In the genomic region with DNA sequence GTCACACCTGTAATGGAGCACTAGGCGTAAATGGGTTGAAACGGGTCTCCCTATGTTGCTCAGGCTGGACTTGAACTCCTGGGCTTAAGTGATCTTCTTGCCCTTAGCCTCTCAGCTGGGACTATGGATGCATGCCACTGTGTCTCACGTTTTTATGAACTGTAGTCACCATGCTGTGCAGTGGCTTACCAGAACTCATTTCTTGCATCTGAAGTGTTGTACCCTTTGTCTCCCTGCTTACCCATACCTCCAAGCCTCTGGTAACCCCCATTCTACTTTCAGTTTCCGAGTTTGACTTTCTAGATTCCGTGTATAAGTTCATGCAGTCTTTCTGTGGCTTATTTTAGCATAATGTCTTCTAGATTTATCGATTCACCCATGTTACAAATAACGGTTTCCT, we compare ENCODE assay signal across 26 cellular contexts. TPM values are rescaled to one million over a fixed set of nuclear protein-coding genes. Genes with fewer than 3 reads are reported as not detected.
DNase-seq lines count a peak whose midpoint lies in the region; ATAC-seq and TF ChIP-seq lines count a peak whose summit lies in the region.
"Had no signal": no experiment of that assay in that cellular context is flagged by ENCODE, and none has a peak within 500 bp of the region (broad histone marks: within the 10 kb centered on the region; RNA-seq: fewer than 3 reads in every experiment).

No MANE protein-coding gene starts in this region.

- peaks cover 0 to 97% (median 34%) of the 10 kb centered on the region in 6 donors for H3K4me1 ChIP-seq in spleen
- H3K4me1 ChIP-seq: parathyroid adenoma, sigmoid colon had no signal

- TF ChIP-seq CTCF in HFFc6 (IDR thresholded peaks at IDR 0.05) (no peak), spleen (IDR thresholded peaks at IDR 0.05 in 8 of 11, conservative IDR thresholded peaks at IDR 0.05 in 3 of 11) (no peak)

- H3K9me3 Mint-ChIP-seq in activated naive CD4-positive, alpha-beta T cell treated with anti-CD3 and anti-CD28 coated beads, Interleukin-2, amount 10 ng/mL, durations not matched to agents 7 days and 5 days, result no peaks in the 10 kb centered on the region
- H3K9me3 Mint-ChIP-seq in HFFc6, result no peaks in the 10 kb centered on the region
- H3K9me3 Mint-ChIP-seq in activated T-helper 17 cell treated with anti-CD3 and anti-CD28 coated beads, Interleukin-2, amount 50 U/mL, for 72 hours, result no peaks in the 10 kb centered on the region
- H3K9me3 Mint-ChIP-seq: activated T-helper 2 cell treated with anti-CD3 and anti-CD28 coated beads, Interferon-gamma antibody, Interleukin-2, Interleukin-4, amounts not matched to agents 10 μg/mL and 5 μg/mL and 100 μg/mL, durations not matched to agents 14 hours and 24 hours and 36 hours; dendritic cell treated with granulocyte-macrophage colony-stimulating factor and Interleukin-4, amounts not matched to agents 40 ng/mL and 50 ng/mL, for 4 days; natural killer cell treated with Interleukin-12 subunit alpha and Interleukin-12 subunit beta and Interleukin-15 and Interleukin-18, amount 100 ng/mL, for 72 hours had no signal

- no peaks in the 10 kb centered on the region for H3K9me3 ChIP-seq in spleen
- H3K9me3 ChIP-seq: heart left ventricle, sigmoid colon, tibial nerve had no signal

- 71 to 85% (median 82%) methylated on average over 7 of the region's 7 CpGs for WGBS in spleen, 5 donors

- CTCF ChIA-PET in activated naive CD4-positive, alpha-beta T cell treated with anti-CD3 and anti-CD28 coated beads, Interleukin-2, amount 10 ng/mL, durations not matched to agents 7 days and 5 days (lab: Charles Lee), result interaction anchor here (0.6 kb wide), 1 partner anchor 78 kb away, joined by 3 read pairs; no protein-coding TSS in a partner anchor

- H3K4me3 ChIP-seq in spleen, result no peak overlapping the region
- H3K4me3 ChIP-seq: heart left ventricle, sigmoid colon, tibial nerve had no signal

- H3K4me3 Mint-ChIP-seq in activated naive CD4-positive, alpha-beta T cell treated with anti-CD3 and anti-CD28 coated beads, Interleukin-2, amount 10 ng/mL, durations not matched to agents 7 days and 5 days, result no peak overlapping the region
- peak overlapping the region; percentile 19; the same call in 1 of the 2 replicates for H3K4me3 Mint-ChIP-seq in HFFc6
- peak overlapping the region; percentile 35 for H3K4me3 Mint-ChIP-seq in activated T-helper 17 cell treated with anti-CD3 and anti-CD28 coated beads, Interleukin-2, amount 50 U/mL, for 72 hours
- H3K4me3 Mint-ChIP-seq: dendritic cell treated with granulocyte-macrophage colony-stimulating factor and Interleukin-4, amounts not matched to agents 40 ng/mL and 50 ng/mL, for 4 days; natural killer cell treated with Interleukin-12 subunit alpha and Interleukin-12 subunit beta and Interleukin-15 and Interleukin-18, amount 100 ng/mL, for 72 hours had no signal

- no peaks in the 10 kb centered on the region for H3K27me3 ChIP-seq in spleen (replicated peaks in 1 of 7)
- H3K27me3 ChIP-seq: heart left ventricle, sigmoid colon, tibial nerve had no signal

- H3K27ac ChIP-seq in spleen, result no peak overlapping the region
- H3K27ac ChIP-seq: heart left ventricle, parathyroid adenoma, sigmoid colon, tibial nerve, WERI-Rb-1 had no signal

- ATAC-seq in activated T-helper 17 cell treated with anti-CD3 and anti-CD28 coated beads, Interleukin-2, amount 50 U/mL, for 72 hours (replicated peaks), result peak; percentile 92
- ATAC-seq in GM19351 (IDR thresholded peaks at IDR 0.05; ENCODE audit: unreplicated experiment) (no peak), GM19463 (IDR thresholded peaks at IDR 0.05; ENCODE audit: unreplicated experiment) (no peak)
- ATAC-seq: heart left ventricle; left lobe of liver; natural killer cell treated with Interleukin-12 subunit alpha and Interleukin-12 subunit beta and Interleukin-15 and Interleukin-18, amount 100 ng/mL, for 72 hours had no signal

- peaks cover 57% of the 10 kb centered on the region for H3K4me1 Mint-ChIP-seq in activated naive CD4-positive, alpha-beta T cell treated with anti-CD3 and anti-CD28 coated beads, Interleukin-2, amount 10 ng/mL, durations not matched to agents 7 days and 5 days
- peaks cover 24% of the 10 kb centered on the region for H3K4me1 Mint-ChIP-seq in HFFc6 (ENCODE audit: low read depth)
- H3K4me1 Mint-ChIP-seq in activated T-helper 17 cell treated with anti-CD3 and anti-CD28 coated beads, Interleukin-2, amount 50 U/mL, for 72 hours, result peaks cover 47% of the 10 kb centered on the region

- DNase-seq in activated naive CD4-positive, alpha-beta T cell treated with anti-CD3 and anti-CD28 coated beads, Interleukin-2, amount 10 ng/mL, durations not matched to agents 7 days and 5 days, result no peak
- DNase-seq in activated naive CD4-positive, alpha-beta T cell treated with anti-CD3 and anti-CD28 coated beads, Interleukin-2, amount 50 U/mL, for 16 hours, result no peak
- DNase-seq in HFFc6 (no peak), spleen (peak; percentile 21), GM03348 (ENCODE audit: low spot score) (no peak)
- DNase-seq: amniotic stem cell; DMS53; heart left ventricle; midbrain; NCI-H1694; NCI-H69; OCI-M1; SHP77 treated with DMSO at 0.1 percent for 48 hours; sigmoid colon; stimulated activated naive CD4-positive, alpha-beta T cell; WERI-Rb-1 had no signal

- H3K27ac Mint-ChIP-seq in activated naive CD4-positive, alpha-beta T cell treated with anti-CD3 and anti-CD28 coated beads, Interleukin-2, amount 10 ng/mL, durations not matched to agents 7 days and 5 days, result peak overlapping the region; percentile 45
- H3K27ac Mint-ChIP-seq in HFFc6, result no peak overlapping the region
- H3K27ac Mint-ChIP-seq in activated T-helper 17 cell treated with anti-CD3 and anti-CD28 coated beads, Interleukin-2, amount 50 U/mL, for 72 hours, result peak overlapping the region; percentile 80
- H3K27ac Mint-ChIP-seq: activated T-helper 2 cell treated with anti-CD3 and anti-CD28 coated beads, Interferon-gamma antibody, Interleukin-2, Interleukin-4, amounts not matched to agents 10 μg/mL and 5 μg/mL and 100 μg/mL, durations not matched to agents 14 hours and 24 hours and 36 hours; dendritic cell treated with granulocyte-macrophage colony-stimulating factor and Interleukin-4, amounts not matched to agents 40 ng/mL and 50 ng/mL, for 4 days had no signal

- no peaks in the 10 kb centered on the region for H3K27me3 Mint-ChIP-seq in activated naive CD4-positive, alpha-beta T cell treated with anti-CD3 and anti-CD28 coated beads, Interleukin-2, amount 10 ng/mL, durations not matched to agents 7 days and 5 days
- peaks cover 24% of the 10 kb centered on the region for H3K27me3 Mint-ChIP-seq in HFFc6 (ENCODE audit: insufficient read depth)
- H3K27me3 Mint-ChIP-seq in activated T-helper 17 cell treated with anti-CD3 and anti-CD28 coated beads, Interleukin-2, amount 50 U/mL, for 72 hours, result no peaks in the 10 kb centered on the region
- H3K27me3 Mint-ChIP-seq: dendritic cell treated with granulocyte-macrophage colony-stimulating factor and Interleukin-4, amounts not matched to agents 40 ng/mL and 50 ng/mL, for 4 days; natural killer cell treated with Interleukin-12 subunit alpha and Interleukin-12 subunit beta and Interleukin-15 and Interleukin-18, amount 100 ng/mL, for 72 hours had no signal

- peaks cover 12 to 100% (median 70%) of the 10 kb centered on the region in 6 donors for H3K36me3 ChIP-seq in spleen

- H3K36me3 Mint-ChIP-seq in activated naive CD4-positive, alpha-beta T cell treated with anti-CD3 and anti-CD28 coated beads, Interleukin-2, amount 10 ng/mL, durations not matched to agents 7 days and 5 days, result peaks cover 72% of the 10 kb centered on the region
- peaks cover 60% of the 10 kb centered on the region for H3K36me3 Mint-ChIP-seq in HFFc6 (ENCODE audit: low read depth)
- peaks cover 96% of the 10 kb centered on the region for H3K36me3 Mint-ChIP-seq in activated T-helper 17 cell treated with anti-CD3 and anti-CD28 coated beads, Interleukin-2, amount 50 U/mL, for 72 hours (ENCODE audit: low read depth)

- intact Hi-C loops in spleen (cut with DNase I; ENCODE audit: low total_unique reads), result no loop called here

- TF ChIP-seq POLR2A in spleen (IDR thresholded peaks at IDR 0.05), result no peak

RNA-seq across cellular contexts. Expression of a gene that starts 7.7 kb away (rescaled TPM):
- total RNA-seq in HFFc6 (2021; fragmentation: NEBNext Ultra II Directional; extraction: Animal tissue kit (Norgen Biotek cat#: 25700)), result 10 to 100 TPM; 13.0 to 23.1 (median 22.5) TPM
- 10 to 100 TPM in 1 of 2 donors, 1 to 10 TPM in 1; 9.6 to 25.6 TPM for total RNA-seq in activated T-helper 17 cell treated with anti-CD3 and anti-CD28 coated beads, Interleukin-2, amount 50 U/mL, for 72 hours
- 100 to 1,000 TPM in 2 of 7 donors, 10 to 100 TPM in 5; 68.0 to 135 (median 90.1) TPM for total RNA-seq in spleen
- 100 to 1,000 TPM; 109 to 117 (median 114) TPM for polyA plus RNA-seq in spleen

RNA-seq across cellular contexts. Expression of a gene that starts 15.0 kb away (rescaled TPM):
- 100 to 1,000 TPM; 275 to 504 (median 422) TPM for total RNA-seq in HFFc6 (2021; fragmentation: NEBNext Ultra II Directional; extraction: Animal tissue kit (Norgen Biotek cat#: 25700))
- 100 to 1,000 TPM; 425 to 686 TPM for total RNA-seq in activated T-helper 17 cell treated with anti-CD3 and anti-CD28 coated beads, Interleukin-2, amount 50 U/mL, for 72 hours
- total RNA-seq in spleen, result 100 to 1,000 TPM; 119 to 474 (median 284) TPM
- polyA plus RNA-seq in spleen, result 100 to 1,000 TPM; 225 to 694 (median 516) TPM

RNA-seq across cellular contexts. Expression of a gene that starts 19.0 kb away (rescaled TPM):
- total RNA-seq in HFFc6 (2021; fragmentation: NEBNext Ultra II Directional; extraction: Animal tissue kit (Norgen Biotek cat#: 25700)), result under 1 TPM in 1 of 6 experiments, not detected in 5; 0.05 TPM
- under 1 TPM in 1 of 2 donors, not detected in 1; 0.08 TPM for total RNA-seq in activated T-helper 17 cell treated with anti-CD3 and anti-CD28 coated beads, Interleukin-2, amount 50 U/mL, for 72 hours
- under 1 TPM in 4 of 7 donors, not detected in 3; 0.05 to 0.26 (median 0.15) TPM for total RNA-seq in spleen
- under 1 TPM; 0.06 to 0.15 (median 0.09) TPM for polyA plus RNA-seq in spleen
- total RNA-seq: activated T-helper 2 cell treated with anti-CD3 and anti-CD28 coated beads, Interferon-gamma antibody, Interleukin-2, Interleukin-4, amounts not matched to agents 10 μg/mL and 5 μg/mL and 100 μg/mL, durations not matched to agents 14 hours and 24 hours and 36 hours; left lobe of liver; T-helper 2 cell treated with Interferon-gamma antibody and Interleukin-4, amounts not matched to agents 100 ng/mL and 5 ng/mL, for 36 hours had no signal

RNA-seq across cellular contexts. Expression of a gene that starts 22.0 kb away (rescaled TPM):
- not detected for total RNA-seq in HFFc6 (2021; fragmentation: NEBNext Ultra II Directional; extraction: Animal tissue kit (Norgen Biotek cat#: 25700))
- total RNA-seq in activated T-helper 17 cell treated with anti-CD3 and anti-CD28 coated beads, Interleukin-2, amount 50 U/mL, for 72 hours, result under 1 TPM in 1 of 2 donors, not detected in 1; 0.61 TPM
- not detected for total RNA-seq in spleen
- 1 to 10 TPM in 1 of 3 donors, under 1 TPM in 1, not detected in 1; 0.72 to 2.7 TPM for polyA plus RNA-seq in spleen
- total RNA-seq: activated T-helper 2 cell treated with anti-CD3 and anti-CD28 coated beads, Interferon-gamma antibody, Interleukin-2, Interleukin-4, amounts not matched to agents 10 μg/mL and 5 μg/mL and 100 μg/mL, durations not matched to agents 14 hours and 24 hours and 36 hours; heart left ventricle; left lobe of liver; natural killer cell treated with Interleukin-12 subunit alpha and Interleukin-12 subunit beta and Interleukin-15 and Interleukin-18, amount 100 ng/mL, for 72 hours; sigmoid colon; T-helper 2 cell treated with Interferon-gamma antibody and Interleukin-4, amounts not matched to agents 100 ng/mL and 5 ng/mL, for 36 hours had no signal
- polyA plus RNA-seq: heart left ventricle had no signal

RNA-seq across cellular contexts. Expression of a gene that starts 45.0 kb away (rescaled TPM):
- under 1 TPM in 4 of 6 experiments, not detected in 2; 0.38 to 0.60 (median 0.47) TPM for total RNA-seq in HFFc6 (2021; fragmentation: NEBNext Ultra II Directional; extraction: Animal tissue kit (Norgen Biotek cat#: 25700))
- total RNA-seq in activated T-helper 17 cell treated with anti-CD3 and anti-CD28 coated beads, Interleukin-2, amount 50 U/mL, for 72 hours, result 1 to 10 TPM; 1.1 TPM
- total RNA-seq in spleen, result 1 to 10 TPM in 4 of 7 donors, under 1 TPM in 2, not detected in 1; 0.70 to 2.0 (median 1.3) TPM
- 1 to 10 TPM; 1.5 to 2.6 (median 2.0) TPM for polyA plus RNA-seq in spleen
